11 cellular contexts compared by ENCODE assay signal in the genomic region with DNA sequence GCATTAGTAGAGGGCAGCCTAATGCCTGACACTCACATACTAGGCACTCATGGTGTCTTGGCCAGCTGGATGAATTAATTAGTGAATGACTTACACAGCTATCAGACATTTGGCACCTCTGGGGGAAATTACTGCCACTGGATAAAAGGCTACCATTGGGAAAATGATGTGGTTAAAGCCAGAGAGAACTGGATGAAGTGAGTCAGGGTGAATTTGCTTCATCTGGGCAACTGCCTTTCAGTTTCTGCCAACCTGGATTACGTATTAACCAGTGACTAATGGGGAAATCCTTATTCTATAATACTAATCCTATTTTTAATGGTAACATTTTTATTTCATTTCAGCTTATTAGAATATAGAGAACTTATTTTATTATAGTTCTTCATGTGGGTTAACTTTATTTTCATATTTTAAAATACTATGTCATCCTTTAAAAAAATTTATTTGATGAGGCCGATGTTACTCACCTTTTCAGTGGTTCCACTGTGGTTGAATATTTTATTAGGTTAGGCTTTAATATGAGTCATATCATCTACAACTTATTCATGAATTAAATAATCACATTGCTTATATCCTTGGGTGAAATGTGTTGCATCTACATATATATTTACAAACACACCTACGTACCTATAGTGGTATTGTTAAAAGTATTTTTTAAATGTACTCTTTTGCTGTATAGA.
DNase-seq lines count a peak whose midpoint lies in the region; ATAC-seq, FAIRE-seq and TF ChIP-seq lines count a peak whose summit lies in the region.
"Had no signal": no experiment of that assay in that cellular context is flagged by ENCODE, and none has a peak within 500 bp of the region (broad histone marks: within the 10 kb centered on the region; RNA-seq: fewer than 3 reads in every experiment).

No MANE protein-coding gene starts in this region.

- H3K4me3 Mint-ChIP-seq in chondrocyte (ENCODE audit: unreplicated experiment) = no peak overlapping the region

- H3K9me3 ChIP-seq in skeletal muscle tissue (ENCODE audit: control insufficient read depth in 3 of 3, low read length in 3 of 3) = no peaks in the 10 kb centered on the region

- H3K27ac Mint-ChIP-seq in chondrocyte (ENCODE audit: unreplicated experiment) = peak overlapping the region; percentile 82

- H3K9me3 Mint-ChIP-seq in chondrocyte (ENCODE audit: low read depth) = no peaks in the 10 kb centered on the region

- no peak for DNase-seq in chondrocyte (ENCODE audit: low spot score)
- no peak for DNase-seq in D721Med (ENCODE audit: insufficient read length, low spot score)
- no peak for DNase-seq in GM13977 (ENCODE audit: low spot score)
- DNase-seq in activated CD4-positive, alpha-beta T cell treated with anti-CD3 and anti-CD28 coated beads for 4 hours = no peak
- DNase-seq in activated effector memory CD4-positive, alpha-beta T cell treated with Interleukin-2 at 50 U/mL for 16 hours = no peak
- DNase-seq: right cardiac atrium had no signal

- peaks cover 7 to 15% (median 12%) of the 10 kb centered on the region in 3 donors for H3K36me3 ChIP-seq in skeletal muscle tissue (ENCODE audit: control insufficient read depth in 3 of 3, insufficient read depth in 3 of 3, low read length in 3 of 3)
- H3K36me3 ChIP-seq: cardiac muscle cell had no signal

- H3K27me3 ChIP-seq in skeletal muscle tissue (ENCODE audit: control insufficient read depth in 3 of 3, insufficient read depth in 3 of 3, low read length in 3 of 3) = no peaks in the 10 kb centered on the region
- H3K27me3 ChIP-seq: cardiac muscle cell had no signal

- no peak for TF ChIP-seq CTCF in chondrocyte (IDR thresholded peaks at IDR 0.05)
- TF ChIP-seq CTCF in D721Med (IDR thresholded peaks at IDR 0.05; ENCODE audit: insufficient read depth, missing control alignments) = no peak
- TF ChIP-seq CTCF in GM13977 (IDR thresholded peaks at IDR 0.05; ENCODE audit: extremely low read depth, insufficient read depth, missing control alignments) = no peak

- no peak for FAIRE-seq in D721Med (lab: Jason Lieb, UNC)

- H3K4me3 ChIP-seq in skeletal muscle tissue (ENCODE audit: low read length in 3 of 3) = no peak overlapping the region
- H3K4me3 ChIP-seq: cardiac muscle cell had no signal

- H3K4me1 ChIP-seq in skeletal muscle tissue (ENCODE audit: control insufficient read depth in 3 of 3, insufficient read depth in 3 of 3, low read length in 3 of 3) = peaks cover 10 to 33% (median 14%) of the 10 kb centered on the region in 3 donors

- peaks cover 56% of the 10 kb centered on the region for H3K4me1 Mint-ChIP-seq in chondrocyte (ENCODE audit: low read depth)

- peak overlapping the region in 1 of 3 donors; percentile 18 for H3K9ac ChIP-seq in skeletal muscle tissue (ENCODE audit: low read depth in 1 of 3, low read length in 3 of 3)
- H3K9ac ChIP-seq: KMS-11 had no signal

- H3K27ac ChIP-seq in skeletal muscle tissue (ENCODE audit: low read depth, low read length) = peak overlapping the region; percentile 4
- H3K27ac ChIP-seq: cardiac muscle cell, KMS-11 had no signal

- peaks cover 8% of the 10 kb centered on the region for H3K36me3 Mint-ChIP-seq in chondrocyte (ENCODE audit: low read depth)

- in situ Hi-C loops in GM13977 (cut with MboI; ENCODE audit: low pct_unique_long_range_greater_than_20kb, low sequenced_read_pairs, unreplicated experiment) = no loop called here

- ATAC-seq in GM19397 (IDR thresholded peaks at IDR 0.05; ENCODE audit: unreplicated experiment) (peak; percentile 58), HG03342 (IDR thresholded peaks at IDR 0.05; ENCODE audit: unreplicated experiment) (peak; percentile 45)

- H3K27me3 Mint-ChIP-seq in chondrocyte (ENCODE audit: low read depth) = no peaks in the 10 kb centered on the region
